In genomic region chr17:70099267-70099666, GRCh38 we compare ENCODE assay signal across 27 cellular contexts. TPM values are rescaled to one million over a fixed set of nuclear protein-coding genes. Genes with fewer than 3 reads are reported as not detected.
A peak's percentile ranks its signal among the peaks of the same experiment; 100 is the strongest.
DNase-seq lines count a peak whose midpoint lies in the region; TF ChIP-seq lines count a peak whose summit lies in the region.
"Had no signal": no experiment of that assay in that cellular context is flagged by ENCODE, and none has a peak within 500 bp of the region (broad histone marks: within the 10 kb centered on the region; RNA-seq: fewer than 3 reads in every experiment).

No MANE protein-coding gene starts in this region.

- H3K4me2 ChIP-seq in Karpas-422 (ENCODE audit: low read depth, low read length, poor library complexity, severe bottlenecking) (no peak overlapping the region), parathyroid adenoma (ENCODE audit: low read length) (no peak overlapping the region)

- peaks cover 24% of the 10 kb centered on the region for H3K4me1 ChIP-seq in Karpas-422 (ENCODE audit: low read length)
- peaks cover 43% of the 10 kb centered on the region for H3K4me1 ChIP-seq in parathyroid adenoma
- H3K4me1 ChIP-seq: foreskin keratinocyte, right atrium auricular region had no signal

- H3K36me3 ChIP-seq in Karpas-422 (ENCODE audit: insufficient read depth, low read length) (no peaks in the 10 kb centered on the region), parathyroid adenoma (ENCODE audit: control insufficient read depth, insufficient read depth, low read length) (no peaks in the 10 kb centered on the region)
- H3K36me3 ChIP-seq: esophagus muscularis mucosa, heart right ventricle, ovary, right atrium auricular region, spleen had no signal

- no peaks in the 10 kb centered on the region for H3K9me2 ChIP-seq in Karpas-422 (replicated peaks; ENCODE audit: insufficient read depth, low read length)

- no peaks in the 10 kb centered on the region for H3K9me3 ChIP-seq in Karpas-422 (ENCODE audit: low read length)
- no peaks in the 10 kb centered on the region for H3K9me3 ChIP-seq in parathyroid adenoma (ENCODE audit: control insufficient read depth, low read length)
- H3K9me3 ChIP-seq: esophagus muscularis mucosa, heart right ventricle, mucosa of descending colon, ovary, right atrium auricular region, spleen had no signal

- no peaks in the 10 kb centered on the region for H4K20me1 ChIP-seq in Karpas-422 (ENCODE audit: insufficient read depth, low read depth, low read length)

- H3K79me2 ChIP-seq in Karpas-422 (ENCODE audit: low read length) = no peaks in the 10 kb centered on the region
- peaks cover 21% of the 10 kb centered on the region for H3K79me2 ChIP-seq in parathyroid adenoma

- no peak for TF ChIP-seq CTCF in parathyroid adenoma (IDR thresholded peaks at IDR 0.05)

- H3K27ac ChIP-seq in Karpas-422 (ENCODE audit: low read length) = no peak overlapping the region
- H3K27ac ChIP-seq in parathyroid adenoma = peak overlapping the region; percentile 22
- H3K27ac ChIP-seq: C4-2B, esophagus muscularis mucosa, foreskin keratinocyte, heart right ventricle, ovary, right atrium auricular region had no signal

- H3K27me3 ChIP-seq in Karpas-422 (ENCODE audit: low read length) (no peaks in the 10 kb centered on the region), parathyroid adenoma (ENCODE audit: control insufficient read depth, insufficient read depth, low read length) (no peaks in the 10 kb centered on the region)
- H3K27me3 ChIP-seq: esophagus muscularis mucosa, foreskin keratinocyte, heart right ventricle, ovary, right atrium auricular region, spleen had no signal

- H2AFZ ChIP-seq in Karpas-422 (ENCODE audit: low read length) (peak overlapping the region; percentile 74; the same call in 1 of the 2 replicates), parathyroid adenoma (no peak overlapping the region)

- peak; percentile 6 for DNase-seq in EL
- DNase-seq in Karpas-422 = no peak
- DNase-seq in OCI-M1 (lab: John Stamatoyannopoulos, UW) = peak; percentile 44
- DNase-seq in ecto neural progenitor cell (ENCODE audit: low spot score) = no peak
- no peak for DNase-seq in Kasumi-1 (lab: John Stamatoyannopoulos, UW)
- DNase-seq in HPDE6-E6E7 (ENCODE audit: extremely low spot score) = no peak
- DNase-seq: activated CD4-positive, alpha-beta T cell treated with anti-CD3 and anti-CD28 coated beads for 4 hours; activated CD8-positive, alpha-beta memory T cell treated with anti-CD3 and anti-CD28 coated beads for 24 hours; activated effector memory CD4-positive, alpha-beta T cell treated with Interleukin-2 at 50 U/mL for 16 hours; aorta; Calu3; DND-41; foreskin keratinocyte; GOT3; heart right ventricle; HFFc6; MM.1S; mucosa of descending colon; NCI-H146; NCI-H524 treated with DMSO at 0.1 percent for 48 hours; ovary; spleen had no signal

- no peak overlapping the region for H3K4me3 ChIP-seq in Karpas-422 (ENCODE audit: low read length)
- no peak overlapping the region for H3K4me3 ChIP-seq in parathyroid adenoma (ENCODE audit: low read depth, low read length)
- H3K4me3 ChIP-seq: esophagus muscularis mucosa, heart right ventricle, mucosa of descending colon, ovary, right atrium auricular region, spleen had no signal

- no peak overlapping the region for H3K9ac ChIP-seq in Karpas-422 (ENCODE audit: low read length)
- no peak overlapping the region for H3K9ac ChIP-seq in parathyroid adenoma

RNA-seq across cellular contexts. Expression of gene KCNJ16, which starts 24.2 kb away (rescaled TPM):
- not detected in 2 replicates for total RNA-seq in Karpas-422 (2014; rRNA removed; shearing (Covaris generic); ENCODE audit: low replicate concordance)
- total RNA-seq: Calu3, foreskin keratinocyte, HFFc6, lung microvascular endothelial cell had no signal

Comparison
In these comparisons a context has a peak if more than half of its experiments do, and no peak if none do; other contexts are left out.
1. DNase-seq: peak in EL (single experiment) and OCI-M1 (single experiment); none in Karpas-422 (single experiment), ecto neural progenitor cell (single experiment), Kasumi-1 (0 of 2) and HPDE6-E6E7 (single experiment).